In the genomic region with DNA sequence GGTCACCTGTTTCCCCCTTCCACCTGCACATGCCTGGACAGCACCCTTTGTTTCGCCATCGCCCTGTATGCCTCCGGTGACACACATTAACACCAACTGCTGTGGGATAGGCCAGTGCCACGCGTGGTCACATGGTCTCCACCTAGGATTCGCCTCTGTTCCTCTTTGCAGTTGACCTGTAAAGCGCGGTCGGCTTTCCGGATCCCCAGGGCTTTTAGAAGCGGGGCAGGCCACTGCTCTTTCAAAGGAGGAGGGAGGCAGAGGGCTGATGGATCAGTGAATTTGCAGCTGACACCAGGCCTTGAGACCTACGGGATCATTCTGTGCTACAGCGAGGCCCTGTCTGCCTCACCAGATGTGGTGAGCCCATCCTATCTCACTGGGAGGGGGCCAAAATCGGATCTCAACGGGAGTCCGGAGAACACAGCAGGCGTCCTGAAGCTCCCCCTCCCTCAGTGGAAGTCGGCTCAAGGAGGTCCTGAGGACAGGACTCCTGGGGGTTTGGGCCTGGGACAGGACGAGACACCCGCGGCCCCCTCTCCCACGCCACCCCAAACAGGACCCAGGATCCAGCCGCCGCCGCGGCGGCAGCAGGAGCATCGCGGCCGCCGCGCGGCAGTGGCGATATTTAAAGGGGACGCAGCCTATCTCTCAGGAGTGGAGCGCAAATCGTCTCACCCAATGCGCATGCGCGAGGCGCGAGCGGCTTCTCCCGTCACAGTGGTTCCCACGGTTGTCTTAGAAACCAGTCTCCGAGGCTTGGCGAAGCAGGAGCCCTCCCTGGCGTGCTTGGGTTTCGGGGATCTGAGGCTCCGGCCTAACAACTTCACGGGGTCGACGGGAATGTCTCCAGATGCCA, we compare ENCODE assay signal across 8 cellular contexts.
DNase-seq lines count a peak whose midpoint lies in the region; ATAC-seq and TF ChIP-seq lines count a peak whose summit lies in the region.
"Not testable (repeated sequence)": the region's sequence is repeated elsewhere in the genome, so short reads cannot be mapped to it uniquely, and the experiment has no call there.

No MANE protein-coding gene starts in this region.

- not testable (repeated sequence) for TF ChIP-seq CTCF in activated CD8-positive, alpha-beta T cell treated with anti-CD3 and anti-CD28 coated beads for 36 hours (IDR thresholded peaks at IDR 0.05); astrocyte of the spinal cord (IDR thresholded peaks at IDR 0.05; ENCODE audit: low read depth, low read length); glutamatergic neuron (IDR thresholded peaks at IDR 0.05; ENCODE audit: partially characterized antibody, unreplicated experiment)

- not testable (repeated sequence) for H3K27me3 Mint-ChIP-seq in activated CD8-positive, alpha-beta T cell treated with anti-CD3 and anti-CD28 coated beads for 36 hours; naive thymus-derived CD4-positive, alpha-beta T cell
- H3K27me3 Mint-ChIP-seq in glutamatergic neuron (ENCODE audit: unreplicated experiment): peaks cover 13% of the 10 kb centered on the region

- POLR2A ChIA-PET in activated CD8-positive, alpha-beta T cell treated with anti-CD3 and anti-CD28 coated beads for 36 hours (lab: Charles Lee); naive thymus-derived CD4-positive, alpha-beta T cell (lab: Charles Lee): not testable (repeated sequence)

- H3K9me3 ChIP-seq in naive thymus-derived CD4-positive, alpha-beta T cell (ENCODE audit: control insufficient read depth in 2 of 3, low read length in 3 of 3): not testable (repeated sequence)

- H3K36me3 Mint-ChIP-seq in activated CD8-positive, alpha-beta T cell treated with anti-CD3 and anti-CD28 coated beads for 36 hours (ENCODE audit: low read depth); glutamatergic neuron (ENCODE audit: unreplicated experiment): not testable (repeated sequence)
- H3K36me3 Mint-ChIP-seq in naive thymus-derived CD4-positive, alpha-beta T cell: peaks cover 0 to 21% (median 3%) of the 10 kb centered on the region in 5 donors

- H3K27ac Mint-ChIP-seq in activated CD8-positive, alpha-beta T cell treated with anti-CD3 and anti-CD28 coated beads for 36 hours: peak overlapping the region; percentile 73
- peak overlapping the region; percentile 88 for H3K27ac Mint-ChIP-seq in glutamatergic neuron (ENCODE audit: unreplicated experiment)
- H3K27ac Mint-ChIP-seq in naive thymus-derived CD4-positive, alpha-beta T cell: peak overlapping the region in 8 of 9 donors; percentile 79 to 97 (median 90)

- not testable (repeated sequence) for H3K9me3 Mint-ChIP-seq in activated CD8-positive, alpha-beta T cell treated with anti-CD3 and anti-CD28 coated beads for 36 hours
- H3K9me3 Mint-ChIP-seq in glutamatergic neuron (ENCODE audit: unreplicated experiment): peaks cover 15% of the 10 kb centered on the region
- peaks cover 0 to 35% (median 4%) of the 10 kb centered on the region in 11 donors for H3K9me3 Mint-ChIP-seq in naive thymus-derived CD4-positive, alpha-beta T cell

- peak overlapping the region; percentile 62 for H3K27ac ChIP-seq in naive thymus-derived CD4-positive, alpha-beta T cell (ENCODE audit: low read depth, low read length)

- peak overlapping the region; percentile 15 for H3K4me3 ChIP-seq in astrocyte of the spinal cord (ENCODE audit: low read depth, low read length)
- peak overlapping the region; percentile 68 for H3K4me3 ChIP-seq in naive thymus-derived CD4-positive, alpha-beta T cell (ENCODE audit: low read length)

- peak overlapping the region; percentile 71 for H3K4me3 Mint-ChIP-seq in activated CD8-positive, alpha-beta T cell treated with anti-CD3 and anti-CD28 coated beads for 36 hours
- H3K4me3 Mint-ChIP-seq in glutamatergic neuron (ENCODE audit: unreplicated experiment): peak overlapping the region; percentile 91
- H3K4me3 Mint-ChIP-seq in naive thymus-derived CD4-positive, alpha-beta T cell: peak overlapping the region in 8 of 10 donors; percentile 71 to 92 (median 86)

- DNase-seq in AG08396 (ENCODE audit: low spot score): peak; percentile 40
- DNase-seq in NCI-H82 (lab: John Stamatoyannopoulos, UW): peak; percentile 92
- peak; percentile 70 for DNase-seq in activated CD8-positive, alpha-beta T cell treated with anti-CD3 and anti-CD28 coated beads for 36 hours
- DNase-seq in astrocyte of the spinal cord (ENCODE audit: low read depth, low spot score): peak; percentile 0
- DNase-seq in glutamatergic neuron: peak; percentile 89
- peak; percentile 9 to 82 (median 68) for DNase-seq in naive thymus-derived CD4-positive, alpha-beta T cell
- DNase-seq in stimulated activated CD8-positive, alpha-beta memory T cell treated with anti-CD3 and anti-CD28 coated beads, Interleukin-12 subunit alpha, Interleukin-12 subunit beta, amount 100 ng/mL, for 1 hour (ENCODE audit: low read depth): peak; percentile 79

- peaks cover 20% of the 10 kb centered on the region for H3K4me1 Mint-ChIP-seq in activated CD8-positive, alpha-beta T cell treated with anti-CD3 and anti-CD28 coated beads for 36 hours (ENCODE audit: low read depth)
- not testable (repeated sequence) for H3K4me1 Mint-ChIP-seq in glutamatergic neuron (ENCODE audit: low read depth, unreplicated experiment)
- peaks cover 0 to 53% (median 14%) of the 10 kb centered on the region in 7 donors for H3K4me1 Mint-ChIP-seq in naive thymus-derived CD4-positive, alpha-beta T cell

- not testable (repeated sequence) for H3K27me3 ChIP-seq in naive thymus-derived CD4-positive, alpha-beta T cell (ENCODE audit: control insufficient read depth in 2 of 2, insufficient read depth in 2 of 2, low read length in 2 of 2)

- ATAC-seq in HG02610 (IDR thresholded peaks at IDR 0.05; ENCODE audit: unreplicated experiment): peak; percentile 62
- ATAC-seq in activated CD8-positive, alpha-beta T cell treated with anti-CD3 and anti-CD28 coated beads for 36 hours: peak; percentile 49
- peak; percentile 50 for ATAC-seq in naive thymus-derived CD4-positive, alpha-beta T cell

- intact Hi-C loops in activated CD8-positive, alpha-beta T cell treated with anti-CD3 and anti-CD28 coated beads for 36 hours (cut with micrococcal nuclease): not testable (repeated sequence)
- intact Hi-C loops in naive thymus-derived CD4-positive, alpha-beta T cell (cut with micrococcal nuclease): loop anchor here (1.0 to 10.0 kb wide), 4 partner anchors 93 to 1231 kb away; partner anchors contain the start of gene HM13 (in 1 of the 2)

- in situ Hi-C loops in astrocyte of the spinal cord (cut with HindIII; ENCODE audit: low sequenced_read_pairs): not testable (repeated sequence)

- not testable (repeated sequence) for H3K4me1 ChIP-seq in naive thymus-derived CD4-positive, alpha-beta T cell (ENCODE audit: control insufficient read depth in 2 of 2, insufficient read depth in 2 of 2, low read length in 2 of 2)

- CTCF ChIA-PET in activated CD8-positive, alpha-beta T cell treated with anti-CD3 and anti-CD28 coated beads for 36 hours (lab: Charles Lee); naive thymus-derived CD4-positive, alpha-beta T cell (lab: Charles Lee): not testable (repeated sequence)

- H3K36me3 ChIP-seq in naive thymus-derived CD4-positive, alpha-beta T cell (ENCODE audit: control insufficient read depth in 2 of 3, insufficient read depth in 3 of 3, low read length in 3 of 3): not testable (repeated sequence)

Comparison
In these comparisons a context has a peak if more than half of its experiments do, and no peak if none do; other contexts are left out.
1. Peak in every context shown above with its lines: DNase-seq, ATAC-seq, H3K4me3 ChIP-seq and H3K27ac ChIP-seq.
2. DNase-seq: peak in every context shown above with its lines; median percentile 92 in NCI-H82; 89 in glutamatergic neuron; 79 in stimulated activated CD8-positive, alpha-beta memory T cell treated with anti-CD3 and anti-CD28 coated beads, Interleukin-12 subunit alpha, Interleukin-12 subunit beta, amount 100 ng/mL, for 1 hour; 70 in activated CD8-positive, alpha-beta T cell treated with anti-CD3 and anti-CD28 coated beads for 36 hours; 68 in naive thymus-derived CD4-positive, alpha-beta T cell; 40 in AG08396; 0 in astrocyte of the spinal cord.